24 cellular contexts compared by ENCODE assay signal in genomic region chr3:46508850-46509591, GRCh38. TPM values are rescaled to one million over a fixed set of nuclear protein-coding genes. Genes with fewer than 3 reads are reported as not detected.
A peak's percentile ranks its signal among the peaks of the same experiment; 100 is the strongest.
DNase-seq lines count a peak whose midpoint lies in the region; ATAC-seq, FAIRE-seq and TF ChIP-seq lines count a peak whose summit lies in the region.
"Had no signal": no experiment of that assay in that cellular context is flagged by ENCODE, and none has a peak within 500 bp of the region (broad histone marks: within the 10 kb centered on the region; RNA-seq: fewer than 3 reads in every experiment).

No MANE protein-coding gene starts in this region.

- no peaks in the 10 kb centered on the region for H3K36me3 ChIP-seq in mesodermal cell (ENCODE audit: control insufficient read depth, insufficient read depth, low read length)
- no peaks in the 10 kb centered on the region for H3K36me3 ChIP-seq in MG63

- H3K9me3 Mint-ChIP-seq in WTC11, result peaks cover 4% of the 10 kb centered on the region; the same call in 1 of the 2 replicates

- 97 to 100% methylated on average over 3 of the region's 4 CpGs for WGBS in mesodermal cell (ENCODE audit: insufficient coverage in 2 of 2), 2 experiments

- H3K9me3 ChIP-seq in mesodermal cell (ENCODE audit: control insufficient read depth, low read length) (no peaks in the 10 kb centered on the region), MG63 (no peaks in the 10 kb centered on the region)

- H3K4me3 ChIP-seq in mesodermal cell (ENCODE audit: extremely low read depth, insufficient read depth, low read length, poor library complexity, severe bottlenecking) (no peak overlapping the region), MG63 (no peak overlapping the region)
- H3K4me3 ChIP-seq: GM23248 had no signal

- CTCF ChIA-PET in WTC11 (lab: Charles Lee), result interaction anchor here (0.7 to 1.2 kb wide), 6 partner anchors 12 to 206 kb away, joined by 3 to 9 read pairs (median 4); no protein-coding TSS in a partner anchor

- POLR2A ChIA-PET in WTC11 (lab: Charles Lee), result no interaction called here

- peaks cover 33% of the 10 kb centered on the region for H3K4me1 Mint-ChIP-seq in WTC11

- DNase-seq in HUDEP-2 (lab: John Stamatoyannopoulos, UW; ENCODE audit: unreplicated experiment in 76 of 76), result peak in 44 of 76 experiments; percentile 6 to 89 (median 63)
- peak; percentile 95 for DNase-seq in OCI-M1 (lab: John Stamatoyannopoulos, UW)
- DNase-seq in WTC11 (ENCODE audit: low spot score), result no peak
- DNase-seq in MG63, result no peak
- DNase-seq in H54 (ENCODE audit: insufficient read length, low spot score), result no peak
- DNase-seq in HuH-7 (ENCODE audit: low spot score), result no peak
- DNase-seq: CD4-positive, CD25-positive, alpha-beta regulatory T cell; COR-L47; DMS79; GM23248; KBM-7; NCI-H1092 treated with DMSO at 0.1 percent for 48 hours; NCI-H1436 treated with DMSO at 0.1 percent for 48 hours; NCI-H1930; NCI-H2227 treated with DMSO at 0.1 percent for 48 hours; NCI-H510A treated with DMSO at 0.1 percent for 48 hours; SIG-M5 had no signal

- H3K27me3 Mint-ChIP-seq in WTC11 (ENCODE audit: low read depth), result peaks cover 8% of the 10 kb centered on the region

- no peaks in the 10 kb centered on the region for H3K27me3 ChIP-seq in MG63

- no peak for TF ChIP-seq CTCF in WTC11 (IDR thresholded peaks at IDR 0.05)

- ATAC-seq in WTC11 (no peak), GM18909 (IDR thresholded peaks at IDR 0.05; ENCODE audit: poor library complexity, unreplicated experiment) (no peak)
- ATAC-seq: HCT116, SK-N-SH treated with all-trans-retinoic acid at 6 μM for 48 hours had no signal

- no peak for FAIRE-seq in H54 (lab: Jason Lieb, UNC)

- peak overlapping the region; percentile 37 for H3K27ac ChIP-seq in mesodermal cell (ENCODE audit: low read depth, low read length, severe bottlenecking)
- H3K27ac ChIP-seq: GM23248, RWPE1 had no signal

- H3K4me1 ChIP-seq in mesodermal cell (ENCODE audit: control insufficient read depth, insufficient read depth, low read length, poor library complexity, severe bottlenecking), result no peaks in the 10 kb centered on the region

- no peaks in the 10 kb centered on the region for H3K36me3 Mint-ChIP-seq in WTC11
- H3K36me3 Mint-ChIP-seq: CD4-positive, CD25-positive, alpha-beta regulatory T cell had no signal

- TF ChIP-seq POLR2A in H54 (IDR thresholded peaks at IDR 0.05; ENCODE audit: low read depth, low read length), result no peak

- no peak overlapping the region for H3K4me3 Mint-ChIP-seq in WTC11
- H3K4me3 Mint-ChIP-seq: CD4-positive, CD25-positive, alpha-beta regulatory T cell had no signal

- no peak overlapping the region for H3K27ac Mint-ChIP-seq in WTC11
- H3K27ac Mint-ChIP-seq: CD4-positive, CD25-positive, alpha-beta regulatory T cell had no signal

TF ChIP-seq in WTC11, 78 proteins besides CTCF, POLR2A, EP300 and RAD21:
- TF ChIP-seq, protein P1, sequence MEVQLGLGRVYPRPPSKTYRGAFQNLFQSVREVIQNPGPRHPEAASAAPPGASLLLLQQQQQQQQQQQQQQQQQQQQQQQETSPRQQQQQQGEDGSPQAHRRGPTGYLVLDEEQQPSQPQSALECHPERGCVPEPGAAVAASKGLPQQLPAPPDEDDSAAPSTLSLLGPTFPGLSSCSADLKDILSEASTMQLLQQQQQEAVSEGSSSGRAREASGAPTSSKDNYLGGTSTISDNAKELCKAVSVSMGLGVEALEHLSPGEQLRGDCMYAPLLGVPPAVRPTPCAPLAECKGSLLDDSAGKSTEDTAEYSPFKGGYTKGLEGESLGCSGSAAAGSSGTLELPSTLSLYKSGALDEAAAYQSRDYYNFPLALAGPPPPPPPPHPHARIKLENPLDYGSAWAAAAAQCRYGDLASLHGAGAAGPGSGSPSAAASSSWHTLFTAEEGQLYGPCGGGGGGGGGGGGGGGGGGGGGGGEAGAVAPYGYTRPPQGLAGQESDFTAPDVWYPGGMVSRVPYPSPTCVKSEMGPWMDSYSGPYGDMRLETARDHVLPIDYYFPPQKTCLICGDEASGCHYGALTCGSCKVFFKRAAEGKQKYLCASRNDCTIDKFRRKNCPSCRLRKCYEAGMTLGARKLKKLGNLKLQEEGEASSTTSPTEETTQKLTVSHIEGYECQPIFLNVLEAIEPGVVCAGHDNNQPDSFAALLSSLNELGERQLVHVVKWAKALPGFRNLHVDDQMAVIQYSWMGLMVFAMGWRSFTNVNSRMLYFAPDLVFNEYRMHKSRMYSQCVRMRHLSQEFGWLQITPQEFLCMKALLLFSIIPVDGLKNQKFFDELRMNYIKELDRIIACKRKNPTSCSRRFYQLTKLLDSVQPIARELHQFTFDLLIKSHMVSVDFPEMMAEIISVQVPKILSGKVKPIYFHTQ (CRISPR knock-in tag; IDR thresholded peaks at IDR 0.05), result no peak
- TF ChIP-seq SMAD4 (CRISPR knock-in tag; IDR thresholded peaks at IDR 0.05) (no peak), HMGXB4 (CRISPR knock-in tag; IDR thresholded peaks at IDR 0.05) (no peak), NR2C2 (CRISPR knock-in tag; IDR thresholded peaks at IDR 0.05) (no peak), ZNF232 (CRISPR knock-in tag; IDR thresholded peaks at IDR 0.05) (no peak), MXD4 (CRISPR knock-in tag; IDR thresholded peaks at IDR 0.05; ENCODE audit: borderline replicate concordance) (no peak), ZNF263 (CRISPR knock-in tag; IDR thresholded peaks at IDR 0.05; ENCODE audit: low read depth) (no peak)
- TF ChIP-seq, protein P2, sequence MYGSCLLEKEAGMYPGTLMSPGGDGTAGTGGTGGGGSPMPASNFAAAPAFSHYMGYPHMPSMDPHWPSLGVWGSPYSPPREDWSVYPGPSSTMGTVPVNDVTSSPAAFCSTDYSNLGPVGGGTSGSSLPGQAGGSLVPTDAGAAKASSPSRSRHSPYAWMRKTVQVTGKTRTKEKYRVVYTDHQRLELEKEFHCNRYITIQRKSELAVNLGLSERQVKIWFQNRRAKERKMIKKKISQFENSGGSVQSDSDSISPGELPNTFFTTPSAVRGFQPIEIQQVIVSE (CRISPR knock-in tag; IDR thresholded peaks at IDR 0.05; ENCODE audit: borderline replicate concordance), result 0 out of 2 replicates have a peak, but pooled peaks have one; percentile 54

RNA-seq across cellular contexts. Expression of gene RTP3, which starts 11.2 kb away (rescaled TPM):
- total RNA-seq in WTC11 (2021), result not detected in 3 replicates
- not detected for polyA plus RNA-seq in mesodermal cell (2013, experiment 1 of 2)
- not detected for polyA plus RNA-seq in mesodermal cell (2013, experiment 2 of 2)
- total RNA-seq in MG63 (2014; rRNA removed; shearing (Covaris generic); ENCODE audit: low replicate concordance), result not detected in 2 replicates
- total RNA-seq: A673; CD4-positive, CD25-positive, alpha-beta regulatory T cell; GM23248 had no signal
- polyA plus RNA-seq: BJ; CD4-positive, CD25-positive, alpha-beta regulatory T cell; GM23248 had no signal

RNA-seq across cellular contexts. Expression of gene LTF, which starts 44.3 kb away (rescaled TPM):
- total RNA-seq in WTC11 (2021), result 0.14 to 0.30 TPM (median 0.22 TPM) in 3 replicates
- polyA plus RNA-seq in mesodermal cell (2013, experiment 1 of 2), result not detected
- polyA plus RNA-seq in mesodermal cell (2013, experiment 2 of 2), result not detected
- not detected in 2 replicates for total RNA-seq in MG63 (2014; rRNA removed; shearing (Covaris generic); ENCODE audit: low replicate concordance)
- total RNA-seq: A673; CD4-positive, CD25-positive, alpha-beta regulatory T cell; GM23248 had no signal
- polyA plus RNA-seq: BJ; CD4-positive, CD25-positive, alpha-beta regulatory T cell; GM23248 had no signal

RNA-seq across cellular contexts. Expression of gene LRRC2, which starts 57.1 kb away (rescaled TPM):
- total RNA-seq in WTC11 (2021), result 4.0 to 4.9 TPM (median 4.9 TPM) in 3 replicates
- polyA plus RNA-seq in mesodermal cell (2013, experiment 1 of 2), result 0.74 TPM
- 1.4 TPM for polyA plus RNA-seq in mesodermal cell (2013, experiment 2 of 2)
- 0.10 and 0.36 TPM in 2 replicates for total RNA-seq in MG63 (2014; rRNA removed; shearing (Covaris generic); ENCODE audit: low replicate concordance)

Comparison
In these comparisons a context has a peak if more than half of its experiments do, and no peak if none do; other contexts are left out.
1. DNase-seq: peak in HUDEP-2 (44 of 76) and OCI-M1 (single experiment); none in WTC11 (single experiment), MG63 (single experiment), H54 (single experiment) and HuH-7 (single experiment).